ENCODE assay signal across 9 cellular contexts in genomic region chr14:73237786-73238261, GRCh38. TPM values are rescaled to one million over a fixed set of nuclear protein-coding genes. Genes with fewer than 3 reads are reported as not detected.
DNase-seq lines count a peak whose midpoint lies in the region; ATAC-seq and TF ChIP-seq lines count a peak whose summit lies in the region.
"Had no signal": no experiment of that assay in that cellular context is flagged by ENCODE, and none has a peak within 500 bp of the region (broad histone marks: within the 10 kb centered on the region; RNA-seq: fewer than 3 reads in every experiment).

No MANE protein-coding gene starts in this region.

- no peak for TF ChIP-seq EP300 in gastroesophageal sphincter (IDR thresholded peaks at IDR 0.05)

- no peak overlapping the region for H2AFZ ChIP-seq in OCI-LY7 (ENCODE audit: low read length)

- DNase-seq in RPMI8226, result peak; percentile 23
- DNase-seq in CD4-positive, alpha-beta memory T cell, result no peak
- DNase-seq in OCI-LY7 (ENCODE audit: low spot score), result no peak
- no peak for DNase-seq in CD4-positive, alpha-beta T cell
- DNase-seq: glutamatergic neuron had no signal

- peaks cover 11 to 30% (median 20%) of the 10 kb centered on the region in 4 donors for H3K4me1 Mint-ChIP-seq in CD4-positive, alpha-beta memory T cell
- H3K4me1 Mint-ChIP-seq in CD4-positive, alpha-beta T cell (ENCODE audit: low read depth), result peaks cover 6% of the 10 kb centered on the region

- H3K9me2 ChIP-seq in OCI-LY7 (ENCODE audit: insufficient read depth, low read length), result no peaks in the 10 kb centered on the region

- no peak overlapping the region for H3K4me3 Mint-ChIP-seq in CD4-positive, alpha-beta memory T cell
- H3K4me3 Mint-ChIP-seq in CD4-positive, alpha-beta T cell, result no peak overlapping the region

- peaks cover 46 to 53% of the 10 kb centered on the region in 2 donors for H3K27me3 Mint-ChIP-seq in CD4-positive, alpha-beta memory T cell
- peaks cover 83% of the 10 kb centered on the region for H3K27me3 Mint-ChIP-seq in CD4-positive, alpha-beta T cell

- H3K27me3 ChIP-seq in gastroesophageal sphincter, result peaks cover 21% of the 10 kb centered on the region
- peaks cover 7% of the 10 kb centered on the region for H3K27me3 ChIP-seq in rectal smooth muscle tissue (ENCODE audit: control insufficient read depth, insufficient read depth, low read length)
- peaks cover 16% of the 10 kb centered on the region for H3K27me3 ChIP-seq in CD4-positive, alpha-beta memory T cell (ENCODE audit: insufficient read depth, low read length)
- peaks cover 78% of the 10 kb centered on the region for H3K27me3 ChIP-seq in CD4-positive, alpha-beta T cell (ENCODE audit: control insufficient read depth, insufficient read depth, low read length)

- WGBS in gastroesophageal sphincter (ENCODE audit: low coverage in 1 of 2), 2 donors, result no CpG with 5 or more reads among the region's 58 CpGs

- H3K9ac ChIP-seq in ES-I3 (ENCODE audit: low read depth, low read length) (peak overlapping the region; percentile 51; the same call in 1 of the 2 replicates), rectal smooth muscle tissue (ENCODE audit: low read length) (no peak overlapping the region)

- H3K36me3 Mint-ChIP-seq in CD4-positive, alpha-beta memory T cell, result no peaks in the 10 kb centered on the region
- no peaks in the 10 kb centered on the region for H3K36me3 Mint-ChIP-seq in CD4-positive, alpha-beta T cell (ENCODE audit: low read depth)

- TF ChIP-seq CTCF in gastroesophageal sphincter (IDR thresholded peaks at IDR 0.05) (no peak), OCI-LY7 (conservative IDR thresholded peaks at IDR 0.05; ENCODE audit: low read length) (no peak)
- no peak for TF ChIP-seq CTCF in CD4-positive, alpha-beta T cell (IDR thresholded peaks at IDR 0.05)

- intact Hi-C loops in CD4-positive, alpha-beta memory T cell (cut with micrococcal nuclease), result no loop called here
- intact Hi-C loops in OCI-LY7 (cut with micrococcal nuclease; ENCODE audit: unreplicated experiment), result no loop called here
- intact Hi-C loops in CD4-positive, alpha-beta T cell (cut with DNase I, micrococcal nuclease), result no loop called here

- POLR2A ChIA-PET in CD4-positive, alpha-beta memory T cell (lab: Charles Lee; ENCODE audit: partially characterized antibody), result no interaction called here
- POLR2A ChIA-PET in OCI-LY7 (lab: Charles Lee), result interaction anchor here (0.5 kb wide), 1 partner anchor 213 kb away, joined by 4 read pairs; no protein-coding TSS in a partner anchor
- POLR2A ChIA-PET in CD4-positive, alpha-beta T cell (lab: Charles Lee), result no interaction called here

- ATAC-seq in gastroesophageal sphincter (peak; percentile 32), HG03469 (IDR thresholded peaks at IDR 0.05; ENCODE audit: unreplicated experiment) (no peak)
- no peak for ATAC-seq in CD4-positive, alpha-beta T cell (ENCODE audit: poor library complexity)

- H3K36me3 ChIP-seq in ES-I3 (ENCODE audit: insufficient read depth, low read length) (no peaks in the 10 kb centered on the region), gastroesophageal sphincter (no peaks in the 10 kb centered on the region), rectal smooth muscle tissue (ENCODE audit: control insufficient read depth, insufficient read depth, low read length) (no peaks in the 10 kb centered on the region), OCI-LY7 (ENCODE audit: insufficient read depth, low read length) (no peaks in the 10 kb centered on the region)
- no peaks in the 10 kb centered on the region for H3K36me3 ChIP-seq in CD4-positive, alpha-beta memory T cell (ENCODE audit: insufficient read depth, low read length)

- H3K9me3 Mint-ChIP-seq in CD4-positive, alpha-beta memory T cell, result peaks cover 0 to 2% (median 0%) of the 10 kb centered on the region in 8 donors
- no peaks in the 10 kb centered on the region for H3K9me3 Mint-ChIP-seq in CD4-positive, alpha-beta T cell

- TF ChIP-seq POLR2A in gastroesophageal sphincter (IDR thresholded peaks at IDR 0.05), result no peak

- H3K4me2 ChIP-seq in OCI-LY7 (ENCODE audit: low read length), result no peak overlapping the region; the same call in 1 of the 2 replicates

- H3K4me1 ChIP-seq in ES-I3 (ENCODE audit: insufficient read depth, low read length), result peaks cover 26% of the 10 kb centered on the region
- H3K4me1 ChIP-seq in gastroesophageal sphincter, result peaks cover 0 to 66% (median 25%) of the 10 kb centered on the region in 3 donors
- peaks cover 11% of the 10 kb centered on the region for H3K4me1 ChIP-seq in rectal smooth muscle tissue (ENCODE audit: control insufficient read depth, insufficient read depth, low read length)
- peaks cover 15% of the 10 kb centered on the region for H3K4me1 ChIP-seq in CD4-positive, alpha-beta memory T cell (ENCODE audit: insufficient read depth, low read length)
- peaks cover 38% of the 10 kb centered on the region for H3K4me1 ChIP-seq in OCI-LY7 (ENCODE audit: insufficient read depth, low read length, poor library complexity, severe bottlenecking)

- H3K4me3 ChIP-seq in gastroesophageal sphincter (peak overlapping the region; percentile 56 to 78), rectal smooth muscle tissue (ENCODE audit: low read length) (peak overlapping the region; percentile 58), OCI-LY7 (ENCODE audit: low read depth, low read length, poor library complexity, severe bottlenecking) (no peak overlapping the region)
- H3K4me3 ChIP-seq in CD4-positive, alpha-beta memory T cell (ENCODE audit: low read length in 2 of 2), result no peak overlapping the region

- no peaks in the 10 kb centered on the region for H4K20me1 ChIP-seq in OCI-LY7 (ENCODE audit: insufficient read depth, low read length)

- CTCF ChIA-PET in CD4-positive, alpha-beta memory T cell (lab: Charles Lee; ENCODE audit: partially characterized antibody), result no interaction called here
- CTCF ChIA-PET in OCI-LY7 (lab: Charles Lee; ENCODE audit: unreplicated experiment), result no interaction called here
- CTCF ChIA-PET in CD4-positive, alpha-beta T cell (lab: Charles Lee), result no interaction called here

- peak overlapping the region; percentile 4 to 82 (median 73) for H3K27ac ChIP-seq in gastroesophageal sphincter
- H3K27ac ChIP-seq in rectal smooth muscle tissue (ENCODE audit: low read depth, low read length), result peak overlapping the region; percentile 44
- H3K27ac ChIP-seq in CD4-positive, alpha-beta memory T cell (ENCODE audit: low read depth, low read length), result no peak overlapping the region
- no peak overlapping the region for H3K27ac ChIP-seq in OCI-LY7 (ENCODE audit: low read depth, low read length, poor library complexity, severe bottlenecking)
- no peak overlapping the region for H3K27ac ChIP-seq in CD4-positive, alpha-beta T cell (ENCODE audit: low read depth, low read length)

- no peaks in the 10 kb centered on the region for H3K79me2 ChIP-seq in OCI-LY7 (ENCODE audit: insufficient read depth, low read depth, low read length)

- no TSS peak for BruUV-seq in OCI-LY7 (replicated peaks; lab: Mats Ljungman, UMichigan)

- no peak overlapping the region for H3K27ac Mint-ChIP-seq in CD4-positive, alpha-beta memory T cell
- no peak overlapping the region for H3K27ac Mint-ChIP-seq in CD4-positive, alpha-beta T cell

- H3K9me3 ChIP-seq in ES-I3 (ENCODE audit: control insufficient read depth, insufficient read depth, low read length) (no peaks in the 10 kb centered on the region), gastroesophageal sphincter (no peaks in the 10 kb centered on the region), OCI-LY7 (ENCODE audit: low read length) (no peaks in the 10 kb centered on the region)
- no peaks in the 10 kb centered on the region for H3K9me3 ChIP-seq in CD4-positive, alpha-beta memory T cell (ENCODE audit: control insufficient read depth in 1 of 2, low read length in 2 of 2)
- no peaks in the 10 kb centered on the region for H3K9me3 ChIP-seq in CD4-positive, alpha-beta T cell (ENCODE audit: control insufficient read depth, low read length)

RNA-seq across cellular contexts. Expression of gene PAPLN, which starts 0.5 kb away (rescaled TPM):
- total RNA-seq in gastroesophageal sphincter, result 10 to 100 TPM; 13.4 to 47.7 (median 28.2) TPM
- total RNA-seq in CD4-positive, alpha-beta memory T cell, result under 1 TPM; 0.11 to 0.17 TPM
- polyA plus RNA-seq in CD4-positive, alpha-beta memory T cell, result under 1 TPM; 0.32 to 0.50 TPM
- total RNA-seq in OCI-LY7 (2014; rRNA removed; shearing (Covaris generic)), result 2.8 and 4.0 TPM in 2 replicates
- 7.9 and 9.0 TPM in 2 replicates for total RNA-seq in OCI-LY7 (2022)
- total RNA-seq in CD4-positive, alpha-beta T cell, result under 1 TPM; 0.05 to 0.14 TPM

Comparison
In these comparisons a context has a peak if more than half of its experiments do, and no peak if none do; other contexts are left out.
1. H3K27ac ChIP-seq: peak in gastroesophageal sphincter (4 of 4) and rectal smooth muscle tissue (single experiment); none in CD4-positive, alpha-beta memory T cell (single experiment), OCI-LY7 (single experiment) and CD4-positive, alpha-beta T cell (single experiment).
2. H3K4me3 ChIP-seq: peak in gastroesophageal sphincter (2 of 2) and rectal smooth muscle tissue (single experiment); none in CD4-positive, alpha-beta memory T cell (0 of 2) and OCI-LY7 (single experiment).